9 cellular contexts compared by ENCODE assay signal in the genomic region with DNA sequence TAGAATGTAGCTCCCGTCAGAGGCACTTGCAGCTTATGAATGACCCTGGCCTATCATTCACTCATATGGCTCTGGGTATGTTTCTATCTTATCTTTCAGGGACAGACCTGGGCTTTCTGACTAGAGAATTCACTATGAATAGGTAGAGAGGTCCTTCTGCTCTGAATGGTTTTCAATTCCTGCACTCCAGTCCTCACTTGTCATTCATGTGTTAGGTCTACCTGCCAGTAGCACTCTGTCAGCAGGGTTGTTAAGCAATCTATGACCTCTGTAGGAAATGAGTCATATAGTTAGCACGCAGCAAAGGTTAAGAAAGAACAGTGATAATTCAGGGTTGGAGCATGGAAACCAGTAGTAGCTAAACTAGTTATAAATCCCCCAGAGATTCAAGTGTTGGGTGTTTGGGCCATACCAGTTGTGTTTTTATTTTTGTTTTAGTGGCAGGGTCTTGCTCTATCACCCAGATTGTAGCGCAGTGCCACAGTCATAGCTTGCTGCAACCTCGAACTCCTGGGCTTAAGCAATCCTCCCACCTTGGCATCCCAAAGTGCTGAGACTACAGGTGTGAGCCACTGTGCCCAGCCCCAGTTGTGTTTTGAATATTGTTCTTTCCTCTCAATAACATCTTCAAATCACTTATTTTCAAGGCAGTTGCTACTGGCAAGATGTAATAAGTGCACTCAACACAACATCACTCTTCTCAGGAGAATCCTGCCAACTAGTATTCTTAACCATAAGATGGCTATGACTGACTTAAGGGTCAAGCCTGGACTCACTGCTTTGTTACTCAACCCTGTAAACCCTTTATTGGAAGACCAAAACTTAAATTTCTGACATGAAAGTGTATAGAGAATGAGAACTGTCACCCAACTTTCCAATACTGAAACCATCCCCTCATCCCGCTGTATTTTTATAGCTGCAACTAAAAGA. TPM values are rescaled to one million over a fixed set of nuclear protein-coding genes. Genes with fewer than 3 reads are reported as not detected.
DNase-seq lines count a peak whose midpoint lies in the region; ATAC-seq and TF ChIP-seq lines count a peak whose summit lies in the region.
"Had no signal": no experiment of that assay in that cellular context is flagged by ENCODE, and none has a peak within 500 bp of the region (broad histone marks: within the 10 kb centered on the region; RNA-seq: fewer than 3 reads in every experiment).

No MANE protein-coding gene starts in this region.

- H3K9me3 ChIP-seq in ovary, result no peaks in the 10 kb centered on the region

- no peak for TF ChIP-seq EP300 in ovary (IDR thresholded peaks at IDR 0.05)

- no peaks in the 10 kb centered on the region for H3K4me1 Mint-ChIP-seq in type B pancreatic cell (ENCODE audit: unreplicated experiment)

- no peak overlapping the region for H3K27ac Mint-ChIP-seq in type B pancreatic cell

- H3K36me3 ChIP-seq in ovary, result no peaks in the 10 kb centered on the region
- H3K36me3 ChIP-seq: cardiac muscle cell had no signal

- DNase-seq in DMS53 treated with DMSO at 0.1 percent for 48 hours (lab: John Stamatoyannopoulos, UW; ENCODE audit: unreplicated experiment) (peak; percentile 8), HPDE6-E6E7 (ENCODE audit: extremely low spot score) (peak; percentile 57), caudate nucleus (lab: John Stamatoyannopoulos, UW) (no peak), ovary (no peak), activated gamma-delta T cell treated with Interleukin-2 at 50 U/mL for 16 hours (no peak), type B pancreatic cell (ENCODE audit: extremely low spot score, unreplicated experiment) (no peak)
- no peak for DNase-seq in effector CD8-positive, alpha-beta T cell (lab: John Stamatoyannopoulos, UW)

- H3K27me3 ChIP-seq in ovary, result no peaks in the 10 kb centered on the region
- H3K27me3 ChIP-seq: cardiac muscle cell had no signal

- no peak for TF ChIP-seq CTCF in ovary (IDR thresholded peaks at IDR 0.05)
- TF ChIP-seq CTCF in type B pancreatic cell (conservative IDR thresholded peaks at IDR 0.05), result no peak

- H3K27ac ChIP-seq in caudate nucleus (ENCODE audit: low read depth, low read length) (peak overlapping the region; percentile 2), ovary (no peak overlapping the region)
- H3K27ac ChIP-seq: cardiac muscle cell had no signal

- no peaks in the 10 kb centered on the region for H3K4me1 ChIP-seq in ovary (ENCODE audit: insufficient read depth)

- WGBS in ovary, 3 donors, result 73 to 77% (median 75%) methylated on average over 5 of the region's 5 CpGs

- no peak overlapping the region for H3K4me3 Mint-ChIP-seq in type B pancreatic cell

- H3K36me3 Mint-ChIP-seq in type B pancreatic cell, result no peaks in the 10 kb centered on the region

- no peak for TF ChIP-seq POLR2A in ovary (IDR thresholded peaks at IDR 0.05)

- no peaks in the 10 kb centered on the region for H3K9me3 Mint-ChIP-seq in type B pancreatic cell

- H3K4me3 ChIP-seq in ovary, result no peak overlapping the region
- H3K4me3 ChIP-seq: cardiac muscle cell had no signal

- ATAC-seq in GM19467 (IDR thresholded peaks at IDR 0.05; ENCODE audit: unreplicated experiment), result peak; percentile 84

- no peaks in the 10 kb centered on the region for H3K27me3 Mint-ChIP-seq in type B pancreatic cell

- intact Hi-C loops in ovary (cut with DNase I), result no loop called here

RNA-seq across cellular contexts. Expression of gene ARL13A, which starts 25.1 kb away (rescaled TPM):
- total RNA-seq in ovary, result not detected
- polyA plus RNA-seq in ovary, result not detected
- not detected in 2 replicates for total RNA-seq in type B pancreatic cell (ENCODE audit: low replicate concordance)
- polyA plus RNA-seq: cardiac muscle cell had no signal

RNA-seq across cellular contexts. Expression of gene TRMT2B, which starts 57.3 kb away (rescaled TPM):
- total RNA-seq in ovary (10 to 100 TPM in 6 of 7 donors, 1 to 10 TPM in 1; 9.9 to 18.1 (median 15.3) TPM), type B pancreatic cell (ENCODE audit: low replicate concordance) (13.9 and 18.3 TPM in 2 replicates)
- 10 to 100 TPM in 1 of 2 donors, 1 to 10 TPM in 1; 8.8 to 12.9 TPM for polyA plus RNA-seq in ovary

Comparison
In these comparisons a context has a peak if more than half of its experiments do, and no peak if none do; other contexts are left out.
1. DNase-seq: peak in DMS53 treated with DMSO at 0.1 percent for 48 hours (single experiment) and HPDE6-E6E7 (single experiment); none in caudate nucleus (0 of 61), ovary (0 of 5), effector CD8-positive, alpha-beta T cell (single experiment), activated gamma-delta T cell treated with Interleukin-2 at 50 U/mL for 16 hours (single experiment) and type B pancreatic cell (single experiment).